8 cellular contexts compared by ENCODE assay signal in genomic region chr15:78766641-78767071, GRCh38. TPM values are rescaled to one million over a fixed set of nuclear protein-coding genes. Genes with fewer than 3 reads are reported as not detected.
DNase-seq lines count a peak whose midpoint lies in the region; ATAC-seq and TF ChIP-seq lines count a peak whose summit lies in the region.
"Not testable (repeated sequence)": the region's sequence is repeated elsewhere in the genome, so short reads cannot be mapped to it uniquely, and the experiment has no call there.
"Had no signal": no experiment of that assay in that cellular context is flagged by ENCODE, and none has a peak within 500 bp of the region (broad histone marks: within the 10 kb centered on the region; RNA-seq: fewer than 3 reads in every experiment).

No MANE protein-coding gene starts in this region.

- not testable (repeated sequence) for H3K9me3 Mint-ChIP-seq in GM23338; activated T-helper 17 cell treated with anti-CD3 and anti-CD28 coated beads, Interleukin-2, amount 50 U/mL, for 72 hours; natural killer cell treated with Interleukin-12 subunit alpha and Interleukin-12 subunit beta and Interleukin-15 and Interleukin-18, amount 100 ng/mL, for 72 hours

- not testable (repeated sequence) for H3K79me2 ChIP-seq in GM23338 (replicated peaks; ENCODE audit: insufficient read depth)

- 83 to 88% (median 87%) methylated on average over 19 to 21 of the region's 21 CpGs for WGBS in psoas muscle, 3 donors

- peak overlapping the region; percentile 31; the same call in 1 of the 2 replicates for H3K27ac Mint-ChIP-seq in GM23338
- peak overlapping the region; percentile 56 for H3K27ac Mint-ChIP-seq in activated T-helper 17 cell treated with anti-CD3 and anti-CD28 coated beads, Interleukin-2, amount 50 U/mL, for 72 hours
- not testable (repeated sequence) for H3K27ac Mint-ChIP-seq in natural killer cell treated with Interleukin-12 subunit alpha and Interleukin-12 subunit beta and Interleukin-15 and Interleukin-18, amount 100 ng/mL, for 72 hours

- not testable (repeated sequence) for H3F3A ChIP-seq in GM23338 (replicated peaks; ENCODE audit: low read depth)

- H3K4me3 Mint-ChIP-seq in GM23338; activated T-helper 17 cell treated with anti-CD3 and anti-CD28 coated beads, Interleukin-2, amount 50 U/mL, for 72 hours; natural killer cell treated with Interleukin-12 subunit alpha and Interleukin-12 subunit beta and Interleukin-15 and Interleukin-18, amount 100 ng/mL, for 72 hours: not testable (repeated sequence)

- H3K4me3 ChIP-seq in GM23338, left lung, psoas muscle, upper lobe of right lung: not testable (repeated sequence)

- not testable (repeated sequence) for H4K20me1 ChIP-seq in GM23338 (replicated peaks; ENCODE audit: insufficient read depth)

- not testable (repeated sequence) for H3K36me3 Mint-ChIP-seq in GM23338 (ENCODE audit: low read depth); activated T-helper 17 cell treated with anti-CD3 and anti-CD28 coated beads, Interleukin-2, amount 50 U/mL, for 72 hours (ENCODE audit: low read depth); natural killer cell treated with Interleukin-12 subunit alpha and Interleukin-12 subunit beta and Interleukin-15 and Interleukin-18, amount 100 ng/mL, for 72 hours

- peaks cover 17% of the 10 kb centered on the region for H3K4me1 Mint-ChIP-seq in GM23338
- not testable (repeated sequence) for H3K4me1 Mint-ChIP-seq in activated T-helper 17 cell treated with anti-CD3 and anti-CD28 coated beads, Interleukin-2, amount 50 U/mL, for 72 hours; natural killer cell treated with Interleukin-12 subunit alpha and Interleukin-12 subunit beta and Interleukin-15 and Interleukin-18, amount 100 ng/mL, for 72 hours (ENCODE audit: low read depth in 2 of 2)

- not testable (repeated sequence) for H3K9me3 ChIP-seq in left lung, psoas muscle, upper lobe of right lung

- intact Hi-C loops in left ventricle myocardium superior (cut with micrococcal nuclease); left lung (cut with DNase I); upper lobe of right lung (cut with DNase I): not testable (repeated sequence)
- intact Hi-C loops in psoas muscle (cut with DNase I): loop anchor here (10.0 kb wide), 2 partner anchors 48 to 108 kb away; partner anchors contain the start of genes ADAMTS7 (in 1 of the 2) and MORF4L1 (in 1 of the 2)

- not testable (repeated sequence) for H2AFZ ChIP-seq in GM23338

- not testable (repeated sequence) for H3K4me1 ChIP-seq in GM23338 (ENCODE audit: insufficient read depth); left lung; psoas muscle; upper lobe of right lung

- not testable (repeated sequence) for TF ChIP-seq CTCF in GM23338 (conservative IDR thresholded peaks at IDR 0.05; ENCODE audit: low read depth in 2 of 2); left lung (IDR thresholded peaks at IDR 0.05); psoas muscle (IDR thresholded peaks at IDR 0.05); upper lobe of right lung (IDR thresholded peaks at IDR 0.05)

- DNase-seq in GM23338 (ENCODE audit: low spot score): not testable (repeated sequence)
- DNase-seq in left ventricle myocardium superior (peak; percentile 29), left lung (peak; percentile 13 to 50), psoas muscle (peak; percentile 6 to 42), upper lobe of right lung (peak; percentile 48)
- peak; percentile 58 for DNase-seq in natural killer cell treated with Interleukin-12 subunit alpha and Interleukin-12 subunit beta and Interleukin-15 and Interleukin-18, amount 100 ng/mL, for 72 hours (ENCODE audit: low spot score)

- not testable (repeated sequence) for H3K27me3 Mint-ChIP-seq in GM23338 (ENCODE audit: insufficient read depth, low read depth, poor library complexity); activated T-helper 17 cell treated with anti-CD3 and anti-CD28 coated beads, Interleukin-2, amount 50 U/mL, for 72 hours; natural killer cell treated with Interleukin-12 subunit alpha and Interleukin-12 subunit beta and Interleukin-15 and Interleukin-18, amount 100 ng/mL, for 72 hours

- not testable (repeated sequence) for H3K9me2 ChIP-seq in GM23338 (ENCODE audit: insufficient read depth)

- not testable (repeated sequence) for H3K27ac ChIP-seq in GM23338 (ENCODE audit: low read depth); left lung; psoas muscle; upper lobe of right lung

- not testable (repeated sequence) for ATAC-seq in GM23338; activated T-helper 17 cell treated with anti-CD3 and anti-CD28 coated beads, Interleukin-2, amount 50 U/mL, for 72 hours (replicated peaks); left ventricle myocardium superior; left lung; natural killer cell treated with Interleukin-12 subunit alpha and Interleukin-12 subunit beta and Interleukin-15 and Interleukin-18, amount 100 ng/mL, for 72 hours; upper lobe of right lung
- peak in 1 of 4 donors; percentile 11 for ATAC-seq in psoas muscle

- not testable (repeated sequence) for H3K27me3 ChIP-seq in GM23338 (ENCODE audit: insufficient read depth); left lung; psoas muscle (ENCODE audit: insufficient read depth in 3 of 3, low read length in 2 of 3); upper lobe of right lung

- not testable (repeated sequence) for H3K4me2 ChIP-seq in GM23338

- not testable (repeated sequence) for H3K36me3 ChIP-seq in GM23338 (ENCODE audit: insufficient read depth); left lung; psoas muscle (ENCODE audit: insufficient read depth in 1 of 2, low read depth in 1 of 2); upper lobe of right lung

RNA-seq across cellular contexts. Expression of gene ADAMTS7, which starts 44.6 kb away (rescaled TPM):
- 46.5 and 52.7 TPM in 2 replicates for total RNA-seq in GM23338 (2014; rRNA removed; shearing (Covaris generic))
- polyA plus RNA-seq in GM23338 (2016; fragmentation: Nextera tagmentation; extraction: Ambion mirVana): 11.2 and 11.6 TPM in 2 replicates
- total RNA-seq in activated T-helper 17 cell treated with anti-CD3 and anti-CD28 coated beads, Interleukin-2, amount 50 U/mL, for 72 hours: 1 to 10 TPM; 1.2 to 4.4 TPM
- total RNA-seq in left ventricle myocardium superior: 37.9 TPM
- 1 to 10 TPM; 8.7 to 9.1 TPM for total RNA-seq in left lung
- total RNA-seq in natural killer cell treated with Interleukin-12 subunit alpha and Interleukin-12 subunit beta and Interleukin-15 and Interleukin-18, amount 100 ng/mL, for 72 hours: under 1 TPM; 0.19 to 0.20 TPM
- 1 to 10 TPM in 2 of 4 donors, under 1 TPM in 2; 0.74 to 1.3 (median 0.96) TPM for total RNA-seq in psoas muscle
- under 1 TPM; 0.32 to 0.61 (median 0.59) TPM for polyA plus RNA-seq in psoas muscle
- total RNA-seq in upper lobe of right lung: 9.1 TPM
- total RNA-seq: CD4-positive, alpha-beta memory T cell had no signal
- polyA plus RNA-seq: CD4-positive, alpha-beta memory T cell had no signal
